15 cellular contexts compared by ENCODE assay signal in genomic region chr20:25283221-25283951, GRCh38. TPM values are rescaled to one million over a fixed set of nuclear protein-coding genes. Genes with fewer than 3 reads are reported as not detected.
DNase-seq lines count a peak whose midpoint lies in the region; ATAC-seq and TF ChIP-seq lines count a peak whose summit lies in the region.
"Had no signal": no experiment of that assay in that cellular context is flagged by ENCODE, and none has a peak within 500 bp of the region (broad histone marks: within the 10 kb centered on the region; RNA-seq: fewer than 3 reads in every experiment).

No MANE protein-coding gene starts in this region.

- H3K4me1 Mint-ChIP-seq in CD4-positive, alpha-beta T cell (ENCODE audit: low read depth) = peaks cover 4% of the 10 kb centered on the region
- H3K4me1 Mint-ChIP-seq in activated T-helper 1 cell treated with anti-CD3 and anti-CD28 coated beads, Interleukin-12 subunit alpha, Interleukin-12 subunit beta, Interleukin-2, Interleukin-4 antibody, amounts not matched to agents 30 ng/mL and 10 ng/mL and 1 ng/mL, durations not matched to agents 14 hours and 24 hours and 36 hours (ENCODE audit: low read depth) = no peaks in the 10 kb centered on the region

- no peaks in the 10 kb centered on the region for H3K4me1 ChIP-seq in RWPE2 (ENCODE audit: insufficient read depth, poor library complexity, severe bottlenecking)
- H3K4me1 ChIP-seq: HAP-1 had no signal

- CTCF ChIA-PET in CD4-positive, alpha-beta T cell (lab: Charles Lee) = no interaction called here

- H3K9me3 ChIP-seq in CD4-positive, alpha-beta T cell (ENCODE audit: control insufficient read depth, low read length) = no peaks in the 10 kb centered on the region
- no peaks in the 10 kb centered on the region for H3K9me3 ChIP-seq in RWPE2 (ENCODE audit: severe bottlenecking)
- H3K9me3 ChIP-seq: HAP-1, neutrophil had no signal

- TF ChIP-seq CTCF in CD4-positive, alpha-beta T cell (IDR thresholded peaks at IDR 0.05) = no peak
- TF ChIP-seq CTCF in RWPE2 (IDR thresholded peaks at IDR 0.05; ENCODE audit: poor library complexity, severe bottlenecking) = no peak

- POLR2A ChIA-PET in CD4-positive, alpha-beta T cell (lab: Charles Lee) = no interaction called here

- H3K36me3 Mint-ChIP-seq in CD4-positive, alpha-beta T cell (ENCODE audit: low read depth) = peaks cover 66% of the 10 kb centered on the region
- H3K36me3 Mint-ChIP-seq in activated T-helper 1 cell treated with anti-CD3 and anti-CD28 coated beads, Interleukin-12 subunit alpha, Interleukin-12 subunit beta, Interleukin-2, Interleukin-4 antibody, amounts not matched to agents 30 ng/mL and 10 ng/mL and 1 ng/mL, durations not matched to agents 14 hours and 24 hours and 36 hours (ENCODE audit: low read depth) = peaks cover 13% of the 10 kb centered on the region

- H3K27me3 ChIP-seq in CD4-positive, alpha-beta T cell (ENCODE audit: control insufficient read depth, insufficient read depth, low read length) = no peaks in the 10 kb centered on the region
- H3K27me3 ChIP-seq in RWPE2 (ENCODE audit: insufficient read depth, poor library complexity, severe bottlenecking) = no peaks in the 10 kb centered on the region
- H3K27me3 ChIP-seq: neutrophil had no signal

- no peak for ATAC-seq in CD4-positive, alpha-beta T cell (ENCODE audit: poor library complexity)
- ATAC-seq in RWPE2 (ENCODE audit: low read depth) = 0 out of 3 replicates have a peak, but pooled peaks have one; percentile 13
- ATAC-seq in left cardiac atrium = no peak
- ATAC-seq in HG03280 (IDR thresholded peaks at IDR 0.05; ENCODE audit: unreplicated experiment) = no peak

- no peaks in the 10 kb centered on the region for H3K9me3 Mint-ChIP-seq in CD4-positive, alpha-beta T cell
- no peaks in the 10 kb centered on the region for H3K9me3 Mint-ChIP-seq in activated T-helper 1 cell treated with anti-CD3 and anti-CD28 coated beads, Interleukin-12 subunit alpha, Interleukin-12 subunit beta, Interleukin-2, Interleukin-4 antibody, amounts not matched to agents 30 ng/mL and 10 ng/mL and 1 ng/mL, durations not matched to agents 14 hours and 24 hours and 36 hours
- H3K9me3 Mint-ChIP-seq: dendritic cell treated with granulocyte-macrophage colony-stimulating factor and Interleukin-4, amounts not matched to agents 40 ng/mL and 50 ng/mL, for 4 days had no signal

- intact Hi-C loops in CD4-positive, alpha-beta T cell (cut with DNase I, micrococcal nuclease) = no loop called here
- intact Hi-C loops in left cardiac atrium (cut with DNase I) = no loop called here
- intact Hi-C loops in posterior vena cava (cut with DNase I) = no loop called here
- intact Hi-C loops in activated T-helper 1 cell treated with anti-CD3 and anti-CD28 coated beads, Interleukin-12 subunit alpha, Interleukin-12 subunit beta, Interleukin-2, Interleukin-4 antibody, amounts not matched to agents 30 ng/mL and 10 ng/mL and 1 ng/mL, durations not matched to agents 14 hours and 24 hours and 36 hours (cut with micrococcal nuclease) = no loop called here

- peak in 1 of 10 experiments; percentile 29 for DNase-seq in CD4-positive, alpha-beta T cell
- peak; percentile 52 for DNase-seq in RWPE2 (ENCODE audit: low spot score)
- DNase-seq in left cardiac atrium = peak; percentile 17
- peak; percentile 74 for DNase-seq in posterior vena cava (ENCODE audit: low spot score)
- no peak for DNase-seq in effector CD8-positive, alpha-beta T cell (lab: John Stamatoyannopoulos, UW)
- DNase-seq in HCEC 1CT = no peak
- DNase-seq in activated T-helper 1 cell treated with anti-CD3 and anti-CD28 coated beads, Interleukin-12 subunit alpha, Interleukin-12 subunit beta, Interleukin-2, Interleukin-4 antibody, amounts not matched to agents 30 ng/mL and 10 ng/mL and 1 ng/mL, durations not matched to agents 14 hours and 24 hours and 36 hours (ENCODE audit: low spot score) = no peak
- DNase-seq: DND-41, NCI-H1417, NCI-H2227 treated with DMSO at 0.1 percent for 48 hours had no signal

- no peak overlapping the region for H3K4me3 Mint-ChIP-seq in CD4-positive, alpha-beta T cell
- no peak overlapping the region for H3K4me3 Mint-ChIP-seq in activated T-helper 1 cell treated with anti-CD3 and anti-CD28 coated beads, Interleukin-12 subunit alpha, Interleukin-12 subunit beta, Interleukin-2, Interleukin-4 antibody, amounts not matched to agents 30 ng/mL and 10 ng/mL and 1 ng/mL, durations not matched to agents 14 hours and 24 hours and 36 hours
- H3K4me3 Mint-ChIP-seq: B cell; dendritic cell treated with granulocyte-macrophage colony-stimulating factor and Interleukin-4, amounts not matched to agents 40 ng/mL and 50 ng/mL, for 4 days had no signal

- peaks cover 98% of the 10 kb centered on the region for H3K36me3 ChIP-seq in RWPE2 (ENCODE audit: low read depth)

- no peaks in the 10 kb centered on the region for H3K27me3 Mint-ChIP-seq in CD4-positive, alpha-beta T cell
- no peaks in the 10 kb centered on the region for H3K27me3 Mint-ChIP-seq in activated T-helper 1 cell treated with anti-CD3 and anti-CD28 coated beads, Interleukin-12 subunit alpha, Interleukin-12 subunit beta, Interleukin-2, Interleukin-4 antibody, amounts not matched to agents 30 ng/mL and 10 ng/mL and 1 ng/mL, durations not matched to agents 14 hours and 24 hours and 36 hours (ENCODE audit: insufficient read depth)
- H3K27me3 Mint-ChIP-seq: B cell; dendritic cell treated with granulocyte-macrophage colony-stimulating factor and Interleukin-4, amounts not matched to agents 40 ng/mL and 50 ng/mL, for 4 days had no signal

- no peak overlapping the region for H3K27ac ChIP-seq in CD4-positive, alpha-beta T cell (ENCODE audit: low read depth, low read length)
- no peak overlapping the region for H3K27ac ChIP-seq in RWPE2 (ENCODE audit: poor library complexity, severe bottlenecking)
- H3K27ac ChIP-seq: neutrophil had no signal

- peak overlapping the region; percentile 54 for H3K27ac Mint-ChIP-seq in CD4-positive, alpha-beta T cell
- no peak overlapping the region for H3K27ac Mint-ChIP-seq in activated T-helper 1 cell treated with anti-CD3 and anti-CD28 coated beads, Interleukin-12 subunit alpha, Interleukin-12 subunit beta, Interleukin-2, Interleukin-4 antibody, amounts not matched to agents 30 ng/mL and 10 ng/mL and 1 ng/mL, durations not matched to agents 14 hours and 24 hours and 36 hours
- H3K27ac Mint-ChIP-seq: dendritic cell treated with granulocyte-macrophage colony-stimulating factor and Interleukin-4, amounts not matched to agents 40 ng/mL and 50 ng/mL, for 4 days had no signal

- H3K4me3 ChIP-seq in RWPE2 (ENCODE audit: severe bottlenecking) = no peak overlapping the region
- H3K4me3 ChIP-seq: HAP-1 had no signal

RNA-seq across cellular contexts. Expression of gene PYGB, which starts 35.5 kb away (rescaled TPM):
- total RNA-seq in CD4-positive, alpha-beta T cell = 10 to 100 TPM; 26.3 to 27.5 TPM
- 100 to 1,000 TPM; 103 to 152 TPM for total RNA-seq in left cardiac atrium
- 100 to 1,000 TPM; 132 to 155 TPM for total RNA-seq in posterior vena cava
- total RNA-seq in activated T-helper 1 cell treated with anti-CD3 and anti-CD28 coated beads, Interleukin-12 subunit alpha, Interleukin-12 subunit beta, Interleukin-2, Interleukin-4 antibody, amounts not matched to agents 30 ng/mL and 10 ng/mL and 1 ng/mL, durations not matched to agents 14 hours and 24 hours and 36 hours = 36.8 and 38.5 TPM in 2 replicates

Comparison
In these comparisons a context has a peak if more than half of its experiments do, and no peak if none do; other contexts are left out.
1. DNase-seq: peak in RWPE2 (single experiment), left cardiac atrium (single experiment) and posterior vena cava (single experiment); none in effector CD8-positive, alpha-beta T cell (single experiment), HCEC 1CT (single experiment) and activated T-helper 1 cell treated with anti-CD3 and anti-CD28 coated beads, Interleukin-12 subunit alpha, Interleukin-12 subunit beta, Interleukin-2, Interleukin-4 antibody, amounts not matched to agents 30 ng/mL and 10 ng/mL and 1 ng/mL, durations not matched to agents 14 hours and 24 hours and 36 hours (single experiment).